ENCODE assay signal across 8 cellular contexts in genomic region chr12:124566181-124567034, GRCh38. TPM values are rescaled to one million over a fixed set of nuclear protein-coding genes. Genes with fewer than 3 reads are reported as not detected.
A peak's percentile ranks its signal among the peaks of the same experiment; 100 is the strongest.
DNase-seq lines count a peak whose midpoint lies in the region; ATAC-seq and TF ChIP-seq lines count a peak whose summit lies in the region.

No MANE protein-coding gene starts in this region.

- WGBS in thyroid gland, 2 donors, result 0% methylated on average over 29 to 32 of the region's 59 CpGs

- peak overlapping the region; percentile 80 for H3K4me3 ChIP-seq in Jurkat, Clone E6-1 (ENCODE audit: low read length)
- H3K4me3 ChIP-seq in thyroid gland (replicated peaks in 1 of 3), result peak overlapping the region; percentile 63 to 91 (median 86)

- H3K36me3 ChIP-seq in thyroid gland, result no peaks in the 10 kb centered on the region

- TF ChIP-seq POLR2A in thyroid gland (IDR thresholded peaks at IDR 0.05), result peak; percentile 29 to 72

- peak overlapping the region; percentile 79 to 89 for H3K27ac Mint-ChIP-seq in activated naive CD4-positive, alpha-beta T cell treated with anti-CD3 and anti-CD28 coated beads, Interleukin-2, amount 50 U/mL, for 72 hours

- ATAC-seq in GM21619 (IDR thresholded peaks at IDR 0.05; ENCODE audit: unreplicated experiment), result peak; percentile 37
- ATAC-seq in activated naive CD4-positive, alpha-beta T cell treated with anti-CD3 and anti-CD28 coated beads, Interleukin-2, amount 50 U/mL, for 72 hours, result peak; percentile 69 to 70

- TF ChIP-seq CTCF in thyroid gland (IDR thresholded peaks at IDR 0.05), result no peak

- no peaks in the 10 kb centered on the region for H3K27me3 ChIP-seq in thyroid gland

- no peaks in the 10 kb centered on the region for H3K9me3 Mint-ChIP-seq in activated naive CD4-positive, alpha-beta T cell treated with anti-CD3 and anti-CD28 coated beads, Interleukin-2, amount 50 U/mL, for 72 hours

- intact Hi-C loops in thyroid gland (cut with DNase I), result loop anchor here (5.0 kb wide), 2 partner anchors 44 to 201 kb away; no protein-coding TSS in a partner anchor

- H3K27ac ChIP-seq in thyroid gland, result peak overlapping the region; percentile 91 to 95 (median 95)

- H3K4me1 ChIP-seq in thyroid gland, result peaks cover 45 to 49% of the 10 kb centered on the region in 2 donors

- DNase-seq in DMS79 treated with DMSO at 0.1 percent for 48 hours (lab: John Stamatoyannopoulos, UW), result peak; percentile 38
- DNase-seq in Jurkat, Clone E6-1 (ENCODE audit: low read depth, low spot score), result peak; percentile 33
- DNase-seq in SK-N-DZ (ENCODE audit: low spot score), result peak; percentile 75
- peak; percentile 71 to 73 for DNase-seq in activated naive CD4-positive, alpha-beta T cell treated with anti-CD3 and anti-CD28 coated beads, Interleukin-2, amount 50 U/mL, for 72 hours (ENCODE audit: low spot score in 2 of 2)
- DNase-seq in glomerular visceral epithelial cell (ENCODE audit: extremely low spot score), result peak; percentile 74
- peak; percentile 80 for DNase-seq in occipital lobe (lab: John Stamatoyannopoulos, UW)
- DNase-seq in thyroid gland, result peak; percentile 91 to 92

- no peaks in the 10 kb centered on the region for H3K36me3 Mint-ChIP-seq in activated naive CD4-positive, alpha-beta T cell treated with anti-CD3 and anti-CD28 coated beads, Interleukin-2, amount 50 U/mL, for 72 hours

- no peaks in the 10 kb centered on the region for H3K9me3 ChIP-seq in thyroid gland

RNA-seq across cellular contexts. Expression of gene NCOR2, which starts 1.0 kb away (rescaled TPM):
- 50.1 TPM for polyA plus RNA-seq in Jurkat, Clone E6-1 (2012; ENCODE audit: insufficient read depth, insufficient read length)
- 11.5 and 13.0 TPM in 2 replicates for polyA plus RNA-seq in SK-N-DZ (2014; cell fraction: cytosol; rRNA removed)
- 19.1 and 41.1 TPM in 2 replicates for polyA plus RNA-seq in SK-N-DZ (2014; cell fraction: nucleus; rRNA removed)
- 100 to 1,000 TPM in 1 of 2 donors, 10 to 100 TPM in 1; 66.8 to 125 TPM for total RNA-seq in activated naive CD4-positive, alpha-beta T cell treated with anti-CD3 and anti-CD28 coated beads, Interleukin-2, amount 50 U/mL, for 72 hours
- total RNA-seq in occipital lobe, result 12.8 TPM
- 100 to 1,000 TPM in 2 of 4 donors, 10 to 100 TPM in 2; 45.3 to 178 (median 99.9) TPM for total RNA-seq in thyroid gland

Comparison
In these comparisons a context has a peak if more than half of its experiments do, and no peak if none do; other contexts are left out.
1. Peak in every context shown above with its lines: DNase-seq, ATAC-seq, H3K4me3 ChIP-seq and H3K27ac ChIP-seq.
2. DNase-seq: peak in every context shown above with its lines; median percentile 92 in thyroid gland; 80 in occipital lobe; 75 in SK-N-DZ; 74 in glomerular visceral epithelial cell; 72 in activated naive CD4-positive, alpha-beta T cell treated with anti-CD3 and anti-CD28 coated beads, Interleukin-2, amount 50 U/mL, for 72 hours; 38 in DMS79 treated with DMSO at 0.1 percent for 48 hours; 33 in Jurkat, Clone E6-1.